22 cellular contexts compared by ENCODE assay signal in genomic region chr7:68640103-68640502, GRCh38.
"Had no signal": no experiment of that assay in that cellular context is flagged by ENCODE, and none has a peak within 500 bp of the region (broad histone marks: within the 10 kb centered on the region; RNA-seq: fewer than 3 reads in every experiment).

No MANE protein-coding gene starts in this region.

- FAIRE-seq: HepG2 had no signal

- H3K27me3 ChIP-seq: MG63 had no signal

- DNase-seq: IMR-90, Karpas-422, KG1, MG63, NCI-H1092, NCI-H1105 treated with DMSO at 0.1 percent for 48 hours, NCI-H1417 treated with DMSO at 0.1 percent for 48 hours, NCI-H146, NCI-H1694 treated with DMSO at 0.1 percent for 48 hours, NCI-H1930, NCI-H2081, NCI-H2107, NCI-H2227 treated with DMSO at 0.1 percent for 48 hours, NCI-H446, NCI-H510A, NCI-H524 treated with DMSO at 0.1 percent for 48 hours, NCI-H69, NCI-H774, SHP77, SK-N-SH had no signal

- ATAC-seq: HepG2 had no signal

- H3K9me3 ChIP-seq: MG63 had no signal

- H3K36me3 ChIP-seq: MG63 had no signal

- H3K27ac ChIP-seq: RWPE1 had no signal

- H3K4me3 ChIP-seq: MG63 had no signal
